In genomic region chr1:22317231-22317919, GRCh38 we compare ENCODE assay signal across 8 cellular contexts.
A peak's percentile ranks its signal among the peaks of the same experiment; 100 is the strongest.
DNase-seq lines count a peak whose midpoint lies in the region; ATAC-seq and FAIRE-seq lines count a peak whose summit lies in the region.

No MANE protein-coding gene starts in this region.

- FAIRE-seq in GM19239 (lab: Jason Lieb, UNC), result no peak

- DNase-seq in COLO829 (ENCODE audit: low spot score) (peak; percentile 18), GM19239 (ENCODE audit: insufficient read length, low spot score) (peak; percentile 34), SW480 (ENCODE audit: low spot score) (peak; percentile 17), left lobe of liver (ENCODE audit: low spot score) (peak; percentile 24), AML-193 (lab: John Stamatoyannopoulos, UW) (no peak)
- DNase-seq in activated effector memory CD4-positive, alpha-beta T cell treated with Interleukin-2 at 50 U/mL for 16 hours, result no peak

- no peak for ATAC-seq in left lobe of liver
- no peak for ATAC-seq in GM21723 (IDR thresholded peaks at IDR 0.05; ENCODE audit: unreplicated experiment)
- no peak for ATAC-seq in GM21576 (IDR thresholded peaks at IDR 0.05; ENCODE audit: unreplicated experiment)

Comparison
In these comparisons a context has a peak if more than half of its experiments do, and no peak if none do; other contexts are left out.
1. DNase-seq: peak in COLO829 (single experiment), GM19239 (single experiment), SW480 (single experiment) and left lobe of liver (single experiment); none in AML-193 (0 of 2) and activated effector memory CD4-positive, alpha-beta T cell treated with Interleukin-2 at 50 U/mL for 16 hours (single experiment).